ENCODE assay signal across 1 cellular context in the genomic region with DNA sequence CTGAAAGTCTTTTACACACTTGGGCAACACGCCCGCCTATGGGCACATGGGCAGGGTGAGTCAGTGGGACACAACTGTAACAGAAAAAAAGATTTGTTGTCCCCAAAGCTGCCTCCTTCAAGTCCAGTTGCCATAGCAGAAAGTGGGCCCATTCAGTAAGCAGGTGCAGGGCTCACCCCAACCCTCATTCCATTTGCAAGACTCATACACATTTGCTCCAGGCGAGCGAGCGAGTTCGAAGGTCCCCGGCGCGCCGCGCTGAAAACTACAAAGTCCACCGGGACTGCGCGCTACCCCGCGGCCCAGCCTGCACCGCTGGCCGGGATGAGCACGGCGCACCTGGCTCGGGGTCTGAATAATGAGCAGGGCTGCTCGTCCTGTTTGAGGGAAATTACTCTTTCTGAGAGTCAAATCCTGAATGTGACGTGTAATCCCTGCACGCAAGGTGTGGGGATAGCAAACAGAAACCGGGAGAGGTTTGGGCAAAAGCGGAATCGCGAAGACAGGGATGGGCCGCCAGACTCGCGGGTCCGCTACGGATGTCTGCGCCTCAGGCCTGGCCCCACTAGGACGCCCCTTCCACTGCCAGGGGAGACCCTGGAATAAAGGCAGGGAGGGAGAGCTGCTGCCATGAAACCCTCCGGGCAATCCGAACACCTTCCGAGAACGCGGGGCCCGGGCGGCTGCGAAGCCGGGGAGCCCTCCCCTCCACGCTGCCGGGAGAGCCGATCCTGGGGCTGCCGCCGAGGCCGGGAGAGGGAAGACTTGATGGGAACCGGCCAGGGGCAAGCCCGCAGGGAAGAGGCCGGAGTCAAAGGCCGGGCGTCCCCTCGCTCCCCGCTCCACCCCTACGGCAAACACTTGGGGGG.
TF ChIP-seq lines count a peak whose summit lies in the region.

No MANE protein-coding gene starts in this region.

TF ChIP-seq in HepG2, 621 proteins besides CTCF, POLR2A, EP300 and RAD21 (continued from another document):
- TF ChIP-seq, protein P1, sequence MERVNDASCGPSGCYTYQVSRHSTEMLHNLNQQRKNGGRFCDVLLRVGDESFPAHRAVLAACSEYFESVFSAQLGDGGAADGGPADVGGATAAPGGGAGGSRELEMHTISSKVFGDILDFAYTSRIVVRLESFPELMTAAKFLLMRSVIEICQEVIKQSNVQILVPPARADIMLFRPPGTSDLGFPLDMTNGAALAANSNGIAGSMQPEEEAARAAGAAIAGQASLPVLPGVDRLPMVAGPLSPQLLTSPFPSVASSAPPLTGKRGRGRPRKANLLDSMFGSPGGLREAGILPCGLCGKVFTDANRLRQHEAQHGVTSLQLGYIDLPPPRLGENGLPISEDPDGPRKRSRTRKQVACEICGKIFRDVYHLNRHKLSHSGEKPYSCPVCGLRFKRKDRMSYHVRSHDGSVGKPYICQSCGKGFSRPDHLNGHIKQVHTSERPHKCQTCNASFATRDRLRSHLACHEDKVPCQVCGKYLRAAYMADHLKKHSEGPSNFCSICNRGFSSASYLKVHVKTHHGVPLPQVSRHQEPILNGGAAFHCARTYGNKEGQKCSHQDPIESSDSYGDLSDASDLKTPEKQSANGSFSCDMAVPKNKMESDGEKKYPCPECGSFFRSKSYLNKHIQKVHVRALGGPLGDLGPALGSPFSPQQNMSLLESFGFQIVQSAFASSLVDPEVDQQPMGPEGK (CRISPR knock-in tag; IDR thresholded peaks at IDR 0.05), result peak; percentile 11; the same call in 1 of the 2 replicates
- TF ChIP-seq SOX13 (IDR thresholded peaks at IDR 0.05) (no peak), SOX13 (CRISPR knock-in tag; conservative IDR thresholded peaks at IDR 0.05 in 1 of 2, IDR thresholded peaks at IDR 0.05 in 1 of 2) (0 out of 4 replicates have a peak, but pooled peaks of 1 of the 2 experiments have one; percentile 5), ZSCAN31 (CRISPR knock-in tag; IDR thresholded peaks at IDR 0.05; ENCODE audit: low read depth) (no peak; the same call in 1 of the 2 replicates), ZNF782 (CRISPR knock-in tag; IDR thresholded peaks at IDR 0.05; ENCODE audit: borderline replicate concordance) (no peak; the same call in 1 of the 2 replicates), HNF4G (IDR thresholded peaks at IDR 0.05; ENCODE audit: borderline replicate concordance, low read depth, low read length) (peak; percentile 92), HNF4G (CRISPR knock-in tag; IDR thresholded peaks at IDR 0.05; ENCODE audit: borderline replicate concordance, low read depth) (peak; percentile 84; the same call in 1 of the 2 replicates), ARID2 (CRISPR knock-in tag; IDR thresholded peaks at IDR 0.05; ENCODE audit: borderline replicate concordance) (no peak), ZNF747 (CRISPR knock-in tag; IDR thresholded peaks at IDR 0.05; ENCODE audit: borderline replicate concordance) (no peak), ZSCAN25 (CRISPR knock-in tag; IDR thresholded peaks at IDR 0.05) (peak; percentile 61), HES4 (CRISPR knock-in tag; IDR thresholded peaks at IDR 0.05; ENCODE audit: borderline replicate concordance) (no peak; the same call in 1 of the 2 replicates), ZNF451 (CRISPR knock-in tag; IDR thresholded peaks at IDR 0.05) (peak; percentile 72; the same call in 1 of the 2 replicates), ZNF761 (CRISPR knock-in tag; conservative IDR thresholded peaks at IDR 0.05) (no peak), ASH2L (IDR thresholded peaks at IDR 0.05; ENCODE audit: insufficient read length, low read depth, low read length) (peak; percentile 73), ZSCAN30 (CRISPR knock-in tag; IDR thresholded peaks at IDR 0.05) (no peak), SRSF1 (optimal IDR thresholded peaks at IDR 0.05; ENCODE audit: low read depth, low read length) (no peak), ZZZ3 (CRISPR knock-in tag; IDR thresholded peaks at IDR 0.05; ENCODE audit: borderline replicate concordance) (no peak), RFXAP (CRISPR knock-in tag; IDR thresholded peaks at IDR 0.05; ENCODE audit: borderline replicate concordance) (0 out of 2 replicates have a peak, but pooled peaks have one; percentile 42), RBFOX2 (IDR thresholded peaks at IDR 0.05; ENCODE audit: low read depth, low read length) (peak; percentile 64), KDM2A (CRISPR knock-in tag; IDR thresholded peaks at IDR 0.05; ENCODE audit: borderline replicate concordance, low read depth) (peak; percentile 43; the same call in 1 of the 2 replicates), DR1 (CRISPR knock-in tag; IDR thresholded peaks at IDR 0.05) (0 out of 2 replicates have a peak, but pooled peaks have one; percentile 50), ZEB1 (IDR thresholded peaks at IDR 0.05; ENCODE audit: insufficient replicate concordance, low read depth) (peak; percentile 53), ZMYM2 (CRISPR knock-in tag; IDR thresholded peaks at IDR 0.05) (peak; percentile 49; the same call in 1 of the 2 replicates), ZNF33B (CRISPR knock-in tag; IDR thresholded peaks at IDR 0.05) (no peak), ESRRA (CRISPR knock-in tag; IDR thresholded peaks at IDR 0.05; ENCODE audit: low read depth) (peak; percentile 64; the same call in 1 of the 2 replicates)
- TF ChIP-seq, protein P2, sequence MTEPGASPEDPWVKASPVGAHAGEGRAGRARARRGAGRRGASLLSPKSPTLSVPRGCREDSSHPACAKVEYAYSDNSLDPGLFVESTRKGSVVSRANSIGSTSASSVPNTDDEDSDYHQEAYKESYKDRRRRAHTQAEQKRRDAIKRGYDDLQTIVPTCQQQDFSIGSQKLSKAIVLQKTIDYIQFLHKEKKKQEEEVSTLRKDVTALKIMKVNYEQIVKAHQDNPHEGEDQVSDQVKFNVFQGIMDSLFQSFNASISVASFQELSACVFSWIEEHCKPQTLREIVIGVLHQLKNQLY (CRISPR knock-in tag; IDR thresholded peaks at IDR 0.05), result no peak
- TF ChIP-seq, protein P3, sequence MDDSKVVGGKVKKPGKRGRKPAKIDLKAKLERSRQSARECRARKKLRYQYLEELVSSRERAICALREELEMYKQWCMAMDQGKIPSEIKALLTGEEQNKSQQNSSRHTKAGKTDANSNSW (CRISPR knock-in tag; IDR thresholded peaks at IDR 0.05; ENCODE audit: borderline replicate concordance), result no peak
- TF ChIP-seq, protein P4, sequence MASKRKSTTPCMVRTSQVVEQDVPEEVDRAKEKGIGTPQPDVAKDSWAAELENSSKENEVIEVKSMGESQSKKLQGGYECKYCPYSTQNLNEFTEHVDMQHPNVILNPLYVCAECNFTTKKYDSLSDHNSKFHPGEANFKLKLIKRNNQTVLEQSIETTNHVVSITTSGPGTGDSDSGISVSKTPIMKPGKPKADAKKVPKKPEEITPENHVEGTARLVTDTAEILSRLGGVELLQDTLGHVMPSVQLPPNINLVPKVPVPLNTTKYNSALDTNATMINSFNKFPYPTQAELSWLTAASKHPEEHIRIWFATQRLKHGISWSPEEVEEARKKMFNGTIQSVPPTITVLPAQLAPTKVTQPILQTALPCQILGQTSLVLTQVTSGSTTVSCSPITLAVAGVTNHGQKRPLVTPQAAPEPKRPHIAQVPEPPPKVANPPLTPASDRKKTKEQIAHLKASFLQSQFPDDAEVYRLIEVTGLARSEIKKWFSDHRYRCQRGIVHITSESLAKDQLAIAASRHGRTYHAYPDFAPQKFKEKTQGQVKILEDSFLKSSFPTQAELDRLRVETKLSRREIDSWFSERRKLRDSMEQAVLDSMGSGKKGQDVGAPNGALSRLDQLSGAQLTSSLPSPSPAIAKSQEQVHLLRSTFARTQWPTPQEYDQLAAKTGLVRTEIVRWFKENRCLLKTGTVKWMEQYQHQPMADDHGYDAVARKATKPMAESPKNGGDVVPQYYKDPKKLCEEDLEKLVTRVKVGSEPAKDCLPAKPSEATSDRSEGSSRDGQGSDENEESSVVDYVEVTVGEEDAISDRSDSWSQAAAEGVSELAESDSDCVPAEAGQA (IDR thresholded peaks at IDR 0.05; ENCODE audit: low read depth), result no peak
- TF ChIP-seq, protein P4 (CRISPR knock-in tag; IDR thresholded peaks at IDR 0.05; ENCODE audit: borderline replicate concordance), result no peak
- TF ChIP-seq, protein P5, sequence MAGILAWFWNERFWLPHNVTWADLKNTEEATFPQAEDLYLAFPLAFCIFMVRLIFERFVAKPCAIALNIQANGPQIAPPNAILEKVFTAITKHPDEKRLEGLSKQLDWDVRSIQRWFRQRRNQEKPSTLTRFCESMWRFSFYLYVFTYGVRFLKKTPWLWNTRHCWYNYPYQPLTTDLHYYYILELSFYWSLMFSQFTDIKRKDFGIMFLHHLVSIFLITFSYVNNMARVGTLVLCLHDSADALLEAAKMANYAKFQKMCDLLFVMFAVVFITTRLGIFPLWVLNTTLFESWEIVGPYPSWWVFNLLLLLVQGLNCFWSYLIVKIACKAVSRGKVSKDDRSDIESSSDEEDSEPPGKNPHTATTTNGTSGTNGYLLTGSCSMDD (CRISPR knock-in tag; IDR thresholded peaks at IDR 0.05), result 0 out of 2 replicates have a peak, but pooled peaks have one; percentile 17
- TF ChIP-seq, protein P6, sequence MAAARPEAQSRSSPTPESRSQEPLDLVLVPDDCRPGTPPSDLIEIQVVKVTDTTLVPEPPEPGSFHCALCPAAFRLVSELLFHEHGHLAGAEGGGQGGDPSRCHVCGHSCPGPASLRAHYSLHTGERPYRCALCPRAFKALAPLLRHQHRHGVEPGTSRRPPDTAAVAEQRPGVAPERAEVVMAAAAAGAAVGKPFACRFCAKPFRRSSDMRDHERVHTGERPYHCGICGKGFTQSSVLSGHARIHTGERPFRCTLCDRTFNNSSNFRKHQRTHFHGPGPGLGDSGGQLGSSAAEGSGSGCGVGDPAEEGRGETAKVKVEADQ (CRISPR knock-in tag; IDR thresholded peaks at IDR 0.05; ENCODE audit: borderline replicate concordance), result peak; percentile 57; the same call in 1 of the 2 replicates
- TF ChIP-seq, protein P7, sequence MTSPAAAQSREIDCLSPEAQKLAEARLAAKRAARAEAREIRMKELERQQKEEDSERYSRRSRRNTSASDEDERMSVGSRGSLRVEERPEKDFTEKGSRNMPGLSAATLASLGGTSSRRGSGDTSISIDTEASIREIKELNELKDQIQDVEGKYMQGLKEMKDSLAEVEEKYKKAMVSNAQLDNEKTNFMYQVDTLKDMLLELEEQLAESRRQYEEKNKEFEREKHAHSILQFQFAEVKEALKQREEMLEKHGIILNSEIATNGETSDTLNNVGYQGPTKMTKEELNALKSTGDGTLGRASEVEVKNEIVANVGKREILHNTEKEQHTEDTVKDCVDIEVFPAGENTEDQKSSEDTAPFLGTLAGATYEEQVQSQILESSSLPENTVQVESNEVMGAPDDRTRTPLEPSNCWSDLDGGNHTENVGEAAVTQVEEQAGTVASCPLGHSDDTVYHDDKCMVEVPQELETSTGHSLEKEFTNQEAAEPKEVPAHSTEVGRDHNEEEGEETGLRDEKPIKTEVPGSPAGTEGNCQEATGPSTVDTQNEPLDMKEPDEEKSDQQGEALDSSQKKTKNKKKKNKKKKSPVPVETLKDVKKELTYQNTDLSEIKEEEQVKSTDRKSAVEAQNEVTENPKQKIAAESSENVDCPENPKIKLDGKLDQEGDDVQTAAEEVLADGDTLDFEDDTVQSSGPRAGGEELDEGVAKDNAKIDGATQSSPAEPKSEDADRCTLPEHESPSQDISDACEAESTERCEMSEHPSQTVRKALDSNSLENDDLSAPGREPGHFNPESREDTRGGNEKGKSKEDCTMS (CRISPR knock-in tag; conservative IDR thresholded peaks at IDR 0.05), result no peak
- TF ChIP-seq, protein P8, sequence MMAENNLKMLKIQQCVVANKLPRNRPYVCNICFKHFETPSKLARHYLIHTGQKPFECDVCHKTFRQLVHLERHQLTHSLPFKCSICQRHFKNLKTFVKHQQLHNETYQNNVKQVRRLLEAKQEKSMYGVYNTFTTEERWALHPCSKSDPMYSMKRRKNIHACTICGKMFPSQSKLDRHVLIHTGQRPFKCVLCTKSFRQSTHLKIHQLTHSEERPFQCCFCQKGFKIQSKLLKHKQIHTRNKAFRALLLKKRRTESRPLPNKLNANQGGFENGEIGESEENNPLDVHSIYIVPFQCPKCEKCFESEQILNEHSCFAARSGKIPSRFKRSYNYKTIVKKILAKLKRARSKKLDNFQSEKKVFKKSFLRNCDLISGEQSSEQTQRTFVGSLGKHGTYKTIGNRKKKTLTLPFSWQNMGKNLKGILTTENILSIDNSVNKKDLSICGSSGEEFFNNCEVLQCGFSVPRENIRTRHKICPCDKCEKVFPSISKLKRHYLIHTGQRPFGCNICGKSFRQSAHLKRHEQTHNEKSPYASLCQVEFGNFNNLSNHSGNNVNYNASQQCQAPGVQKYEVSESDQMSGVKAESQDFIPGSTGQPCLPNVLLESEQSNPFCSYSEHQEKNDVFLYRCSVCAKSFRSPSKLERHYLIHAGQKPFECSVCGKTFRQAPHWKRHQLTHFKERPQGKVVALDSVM (CRISPR knock-in tag; IDR thresholded peaks at IDR 0.05), result no peak
- TF ChIP-seq, protein P9, sequence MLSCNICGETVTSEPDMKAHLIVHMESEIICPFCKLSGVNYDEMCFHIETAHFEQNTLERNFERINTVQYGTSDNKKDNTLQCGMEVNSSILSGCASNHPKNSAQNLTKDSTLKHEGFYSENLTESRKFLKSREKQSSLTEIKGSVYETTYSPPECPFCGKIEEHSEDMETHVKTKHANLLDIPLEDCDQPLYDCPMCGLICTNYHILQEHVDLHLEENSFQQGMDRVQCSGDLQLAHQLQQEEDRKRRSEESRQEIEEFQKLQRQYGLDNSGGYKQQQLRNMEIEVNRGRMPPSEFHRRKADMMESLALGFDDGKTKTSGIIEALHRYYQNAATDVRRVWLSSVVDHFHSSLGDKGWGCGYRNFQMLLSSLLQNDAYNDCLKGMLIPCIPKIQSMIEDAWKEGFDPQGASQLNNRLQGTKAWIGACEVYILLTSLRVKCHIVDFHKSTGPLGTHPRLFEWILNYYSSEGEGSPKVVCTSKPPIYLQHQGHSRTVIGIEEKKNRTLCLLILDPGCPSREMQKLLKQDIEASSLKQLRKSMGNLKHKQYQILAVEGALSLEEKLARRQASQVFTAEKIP (CRISPR knock-in tag; IDR thresholded peaks at IDR 0.05; ENCODE audit: borderline replicate concordance), result no peak
